Comparison of ENCODE assay signal across 35 cellular contexts in the genomic region with DNA sequence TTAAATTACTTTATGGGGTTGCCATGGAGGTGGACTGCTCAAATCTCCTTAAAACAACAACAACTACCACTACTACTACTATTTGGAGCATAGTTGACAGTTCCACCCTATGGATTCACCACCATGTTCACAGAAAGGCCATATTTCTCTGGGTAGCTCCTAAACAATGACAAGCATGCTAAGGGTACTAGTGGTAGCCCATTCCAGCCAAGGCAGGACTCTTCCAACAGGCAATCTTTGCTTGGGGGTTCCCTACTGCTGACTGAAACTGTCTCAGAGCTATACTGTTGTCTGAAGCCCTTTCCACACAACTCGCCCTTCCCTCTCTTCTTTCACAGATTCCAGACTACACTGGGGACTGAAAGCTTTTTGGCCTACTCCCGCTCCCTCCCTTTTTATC.
"Had no signal": no experiment of that assay in that cellular context is flagged by ENCODE, and none has a peak within 500 bp of the region (broad histone marks: within the 10 kb centered on the region; RNA-seq: fewer than 3 reads in every experiment).

No MANE protein-coding gene starts in this region.

- H3K27ac ChIP-seq: adrenal gland, body of pancreas, brain microvascular endothelial cell, breast epithelium, cardiac muscle cell, VCaP had no signal

- H3K27me3 ChIP-seq: adrenal gland, body of pancreas, breast epithelium had no signal

- DNase-seq: activated B cell treated with CpG ODN at 0.5 μM for 24 hours; activated CD4-positive, alpha-beta memory T cell treated with anti-CD3 and anti-CD28 coated beads for 36 hours; activated CD4-positive, alpha-beta T cell treated with anti-CD3 and anti-CD28 coated beads for 4 hours; activated CD4-positive, alpha-beta T cell treated with anti-CD3 and anti-CD28 coated beads, Interleukin-2, amount 10 ng/mL, durations not matched to agents 24 days and 14 days; activated CD4-positive, alpha-beta T cell treated with anti-CD3 and anti-CD28 coated beads, Interleukin-2, amount 50 U/mL, for 1 hour; activated CD4-positive, alpha-beta T cell treated with anti-CD3 and anti-CD28 coated beads, Interleukin-2, amount 50 U/mL, for 4 hours; activated CD4-positive, CD25-positive, alpha-beta regulatory T cell treated with anti-CD3 and anti-CD28 coated beads, Interleukin-2, amount 50 U/mL, for 72 hours; activated CD8-positive, alpha-beta memory T cell treated with anti-CD3 and anti-CD28 coated beads, Interleukin-2, amount 50 U/mL, for 4 hours; activated CD8-positive, alpha-beta T cell treated with anti-CD3 and anti-CD28 coated beads for 36 hours; activated effector memory CD4-positive, alpha-beta T cell treated with anti-CD3 and anti-CD28 coated beads, Interleukin-2, amount 50 U/mL, for 16 hours; activated gamma-delta T cell treated with Interleukin-2 at 50 U/mL for 16 hours; activated naive CD4-positive, alpha-beta T cell; activated naive CD4-positive, alpha-beta T cell treated with anti-CD3 and anti-CD28 coated beads for 36 hours; activated naive CD4-positive, alpha-beta T cell treated with anti-CD3 and anti-CD28 coated beads, Interleukin-2, amount 50 U/mL, for 16 hours; activated naive CD8-positive, alpha-beta T cell treated with anti-CD3 and anti-CD28 coated beads for 36 hours; activated T-cell treated with anti-CD3 and anti-CD28 coated beads for 4 hours; activated T-cell treated with anti-CD3 and anti-CD28 coated beads, Interleukin-2, amount 50 U/mL, for 1 hour; activated T-cell treated with anti-CD3 and anti-CD28 coated beads, Interleukin-2, amount 50 U/mL, for 4 hours; activated T-cell treated with anti-CD3 and anti-CD28 coated beads, Interleukin-2, amount 50 U/mL, for 72 hours; adrenal gland; amniotic stem cell; aorta; body of pancreas; brain microvascular endothelial cell; central memory CD4-positive, alpha-beta T cell; T-cell; T-helper 17 cell; T-helper 9 cell had no signal

- H3K9me3 ChIP-seq: adrenal gland, body of pancreas, breast epithelium had no signal

- H3K4me3 ChIP-seq: adrenal gland, body of pancreas, breast epithelium, cardiac muscle cell had no signal

- FAIRE-seq: astrocyte, TTC549 had no signal

- H3K36me3 ChIP-seq: adrenal gland, brain microvascular endothelial cell, breast epithelium, cardiac muscle cell had no signal

- ATAC-seq: activated CD8-positive, alpha-beta T cell treated with anti-CD3 and anti-CD28 coated beads for 36 hours; activated naive CD4-positive, alpha-beta T cell treated with anti-CD3 and anti-CD28 coated beads, Interleukin-2, amount 50 U/mL, for 72 hours; activated T-cell treated with anti-CD3 and anti-CD28 coated beads, Interleukin-2, amount 50 U/mL, for 4 hours; activated T-cell treated with anti-CD3 and anti-CD28 coated beads, Interleukin-2, amount 50 U/mL, for 72 hours; activated T-helper 17 cell treated with anti-CD3 and anti-CD28 coated beads, Interleukin-2, amount 50 U/mL, for 72 hours; body of pancreas; T-cell; T-helper 17 cell had no signal
